In genomic region chr22:46614070-46614931, GRCh38 we compare ENCODE assay signal across 8 cellular contexts. TPM values are rescaled to one million over a fixed set of nuclear protein-coding genes. Genes with fewer than 3 reads are reported as not detected.
A peak's percentile ranks its signal among the peaks of the same experiment; 100 is the strongest.
DNase-seq lines count a peak whose midpoint lies in the region; ATAC-seq and TF ChIP-seq lines count a peak whose summit lies in the region.

No MANE protein-coding gene starts in this region.

- ATAC-seq in WTC11: no peak
- peak; percentile 79 for ATAC-seq in activated naive CD8-positive, alpha-beta T cell treated with anti-CD3 and anti-CD28 coated beads, Interleukin-2, amount 10 ng/mL, durations not matched to agents 7 days and 5 days (ENCODE audit: low read depth)

- no peak for TF ChIP-seq CTCF in GM13976 (IDR thresholded peaks at IDR 0.05; ENCODE audit: borderline replicate concordance, control extremely low read depth, extremely low read depth, insufficient read depth, missing control alignments)
- TF ChIP-seq CTCF in WTC11 (IDR thresholded peaks at IDR 0.05): no peak

- no peak overlapping the region for H3K4me3 Mint-ChIP-seq in WTC11
- H3K4me3 Mint-ChIP-seq in activated naive CD8-positive, alpha-beta T cell treated with anti-CD3 and anti-CD28 coated beads, Interleukin-2, amount 10 ng/mL, durations not matched to agents 7 days and 5 days: peak overlapping the region; percentile 88

- H3K9me3 Mint-ChIP-seq in WTC11: no peaks in the 10 kb centered on the region
- no peaks in the 10 kb centered on the region for H3K9me3 Mint-ChIP-seq in activated naive CD8-positive, alpha-beta T cell treated with anti-CD3 and anti-CD28 coated beads, Interleukin-2, amount 10 ng/mL, durations not matched to agents 7 days and 5 days

- no peaks in the 10 kb centered on the region for H3K27me3 ChIP-seq in trophoblast cell (ENCODE audit: insufficient read depth, low read length)

- POLR2A ChIA-PET in WTC11 (lab: Charles Lee): no interaction called here
- POLR2A ChIA-PET in activated naive CD8-positive, alpha-beta T cell treated with anti-CD3 and anti-CD28 coated beads, Interleukin-2, amount 10 ng/mL, durations not matched to agents 7 days and 5 days (lab: Charles Lee): interaction anchor here (0.8 to 2.9 kb wide), 9 partner anchors 22 to 318 kb away, joined by 3 to 19 read pairs (median 3); partner anchors contain the start of genes GTSE1 and TBC1D22A

- no peaks in the 10 kb centered on the region for H3K36me3 Mint-ChIP-seq in WTC11
- H3K36me3 Mint-ChIP-seq in activated naive CD8-positive, alpha-beta T cell treated with anti-CD3 and anti-CD28 coated beads, Interleukin-2, amount 10 ng/mL, durations not matched to agents 7 days and 5 days: no peaks in the 10 kb centered on the region

- H3K18ac ChIP-seq in trophoblast cell (ENCODE audit: low read length): no peak overlapping the region

- DNase-seq in GM13976 (ENCODE audit: low spot score): peak; percentile 62
- no peak for DNase-seq in WTC11 (ENCODE audit: low spot score)
- peak; percentile 72 for DNase-seq in activated naive CD8-positive, alpha-beta T cell treated with anti-CD3 and anti-CD28 coated beads, Interleukin-2, amount 10 ng/mL, durations not matched to agents 7 days and 5 days
- DNase-seq in stimulated activated CD4-positive, alpha-beta T cell treated with anti-CD3 and anti-CD28 coated beads, Interleukin-2, amount 100 ng/mL, for 48 hours: peak; percentile 42 to 43
- no peak for DNase-seq in SIG-M5 treated with dmso at 0.1 percent for 504 hours (lab: John Stamatoyannopoulos, UW; ENCODE audit: unreplicated experiment)
- no peak for DNase-seq in trophoblast cell
- DNase-seq in caudate nucleus (lab: John Stamatoyannopoulos, UW): no peak
- no peak for DNase-seq in OCI-M2 (lab: John Stamatoyannopoulos, UW; ENCODE audit: unreplicated experiment)

- peaks cover 14% of the 10 kb centered on the region for H3K4me1 Mint-ChIP-seq in WTC11
- H3K4me1 Mint-ChIP-seq in activated naive CD8-positive, alpha-beta T cell treated with anti-CD3 and anti-CD28 coated beads, Interleukin-2, amount 10 ng/mL, durations not matched to agents 7 days and 5 days: peaks cover 25% of the 10 kb centered on the region

- H2BK5ac ChIP-seq in trophoblast cell (ENCODE audit: low read depth, low read length, poor library complexity): no peak overlapping the region

- CTCF ChIA-PET in WTC11 (lab: Charles Lee): interaction anchor here (1.5 kb wide), 1 partner anchor 9 kb away, joined by 5 read pairs; no protein-coding TSS in a partner anchor

- no CpG with 5 or more reads among the region's 30 CpGs for WGBS in trophoblast cell (ENCODE audit: extremely low coverage, insufficient coverage, insufficient read length)

- H3K14ac ChIP-seq in trophoblast cell (ENCODE audit: low read length): no peak overlapping the region

- H3K36me3 ChIP-seq in trophoblast cell (ENCODE audit: control insufficient read depth in 1 of 2, insufficient read depth in 2 of 2, low read length in 2 of 2): no peaks in the 10 kb centered on the region

- H3K27me3 Mint-ChIP-seq in WTC11 (ENCODE audit: low read depth): no peaks in the 10 kb centered on the region
- no peaks in the 10 kb centered on the region for H3K27me3 Mint-ChIP-seq in activated naive CD8-positive, alpha-beta T cell treated with anti-CD3 and anti-CD28 coated beads, Interleukin-2, amount 10 ng/mL, durations not matched to agents 7 days and 5 days

- no peak overlapping the region for H2AFZ ChIP-seq in trophoblast cell (ENCODE audit: insufficient read depth, low read length, poor library complexity)

- no peak overlapping the region for H2BK120ac ChIP-seq in trophoblast cell (ENCODE audit: insufficient read depth, low read length, poor library complexity)

- H2BK12ac ChIP-seq in trophoblast cell (ENCODE audit: low read length): no peak overlapping the region

- H3K4me2 ChIP-seq in trophoblast cell (ENCODE audit: low read length): no peak overlapping the region

- H3K79me1 ChIP-seq in trophoblast cell (ENCODE audit: low read length): no peaks in the 10 kb centered on the region

- H4K8ac ChIP-seq in trophoblast cell (ENCODE audit: low read depth, low read length): no peak overlapping the region

- in situ Hi-C loops in GM13976 (cut with MboI; ENCODE audit: low sequenced_read_pairs, unreplicated experiment): no loop called here

- no peak overlapping the region for H3K4me3 ChIP-seq in trophoblast cell (ENCODE audit: low read depth, low read length)

- no peak overlapping the region for H3K4ac ChIP-seq in trophoblast cell (ENCODE audit: low read depth, low read length)

- no peaks in the 10 kb centered on the region for H3K79me2 ChIP-seq in trophoblast cell (ENCODE audit: control insufficient read depth, insufficient read depth, low read length, poor library complexity)

- peaks cover 7 to 9% of the 10 kb centered on the region in 2 experiments for H3K4me1 ChIP-seq in trophoblast cell (ENCODE audit: control insufficient read depth in 1 of 2, insufficient read depth in 2 of 2, low read length in 2 of 2)

- H4K12ac ChIP-seq in trophoblast cell (ENCODE audit: low read depth, low read length): no peak overlapping the region

- H3K23ac ChIP-seq in trophoblast cell (ENCODE audit: low read length): no peak overlapping the region

- no peak overlapping the region for H4K91ac ChIP-seq in trophoblast cell (ENCODE audit: low read depth, low read length)

- peaks cover 6% of the 10 kb centered on the region for H3K9me3 ChIP-seq in trophoblast cell (ENCODE audit: insufficient read depth, low read depth, low read length)

- no peak overlapping the region for H3K27ac ChIP-seq in trophoblast cell (ENCODE audit: low read depth, low read length)
- no peak overlapping the region for H3K27ac ChIP-seq in caudate nucleus (ENCODE audit: low read depth, low read length)

- no peak overlapping the region for H2AK5ac ChIP-seq in trophoblast cell (ENCODE audit: low read length)

- no peak overlapping the region for H3K9ac ChIP-seq in trophoblast cell (ENCODE audit: low read length)

- peak overlapping the region; percentile 44; the same call in 1 of the 2 replicates for H3K27ac Mint-ChIP-seq in WTC11
- peak overlapping the region; percentile 92 for H3K27ac Mint-ChIP-seq in activated naive CD8-positive, alpha-beta T cell treated with anti-CD3 and anti-CD28 coated beads, Interleukin-2, amount 10 ng/mL, durations not matched to agents 7 days and 5 days

TF ChIP-seq in WTC11, 78 proteins besides CTCF, POLR2A, EP300 and RAD21 (continues in another document):
- no peak for TF ChIP-seq FOXK1 (CRISPR knock-in tag; IDR thresholded peaks at IDR 0.05)
- TF ChIP-seq ZBTB43 (CRISPR knock-in tag; IDR thresholded peaks at IDR 0.05): no peak
- TF ChIP-seq CDX4 (CRISPR knock-in tag; IDR thresholded peaks at IDR 0.05; ENCODE audit: borderline replicate concordance): no peak
- no peak for TF ChIP-seq E2F4 (CRISPR knock-in tag; IDR thresholded peaks at IDR 0.05; ENCODE audit: borderline replicate concordance, low read depth)
- TF ChIP-seq CBFB (CRISPR knock-in tag; IDR thresholded peaks at IDR 0.05; ENCODE audit: low read depth): no peak
- TF ChIP-seq HMGXB4 (CRISPR knock-in tag; IDR thresholded peaks at IDR 0.05): no peak
- TF ChIP-seq ETV6 (CRISPR knock-in tag; IDR thresholded peaks at IDR 0.05): no peak
- no peak for TF ChIP-seq SMAD3 (CRISPR knock-in tag; IDR thresholded peaks at IDR 0.05; ENCODE audit: borderline replicate concordance)
- TF ChIP-seq MAX (CRISPR knock-in tag; IDR thresholded peaks at IDR 0.05): no peak

RNA-seq across cellular contexts. Expression of gene GRAMD4, which starts 5.9 kb away (rescaled TPM):
- 32.8 to 41.0 TPM (median 33.1 TPM) in 3 replicates for total RNA-seq in WTC11 (2021)
- total RNA-seq in activated naive CD8-positive, alpha-beta T cell treated with anti-CD3 and anti-CD28 coated beads, Interleukin-2, amount 10 ng/mL, durations not matched to agents 7 days and 5 days: 10 to 100 TPM; 20.2 to 23.2 TPM
- polyA plus RNA-seq in trophoblast cell (2013): 10.6 and 11.0 TPM in 2 replicates

Comparison
In these comparisons a context has a peak if more than half of its experiments do, and no peak if none do; other contexts are left out.
1. DNase-seq: peak in GM13976 (single experiment), activated naive CD8-positive, alpha-beta T cell treated with anti-CD3 and anti-CD28 coated beads, Interleukin-2, amount 10 ng/mL, durations not matched to agents 7 days and 5 days (single experiment) and stimulated activated CD4-positive, alpha-beta T cell treated with anti-CD3 and anti-CD28 coated beads, Interleukin-2, amount 100 ng/mL, for 48 hours (2 of 2); none in WTC11 (single experiment), SIG-M5 treated with dmso at 0.1 percent for 504 hours (single experiment), trophoblast cell (0 of 2), caudate nucleus (0 of 61) and OCI-M2 (single experiment).